In genomic region chrX:155889328-155889727, GRCh38 we compare ENCODE assay signal across 17 cellular contexts.
"Had no signal": no experiment of that assay in that cellular context is flagged by ENCODE, and none has a peak within 500 bp of the region (broad histone marks: within the 10 kb centered on the region; RNA-seq: fewer than 3 reads in every experiment).

No MANE protein-coding gene starts in this region.

- H3K9ac ChIP-seq: neural progenitor cell had no signal

- H3K4me2 ChIP-seq: neural progenitor cell had no signal

- H3K4me1 ChIP-seq: gastroesophageal sphincter, neural progenitor cell, pancreas had no signal

- H3K27ac ChIP-seq: esophagus squamous epithelium, gastroesophageal sphincter, neural progenitor cell, pancreas had no signal

- H3K36me3 ChIP-seq: neural progenitor cell, pancreas had no signal

- DNase-seq: effector memory CD4-positive, alpha-beta T cell; esophagus squamous epithelium; foreskin fibroblast; glutamatergic neuron; mammary epithelial cell; mucosa of descending colon; natural killer cell; nucleus accumbens; pancreas; right cardiac atrium; small intestine; stimulated activated CD4-positive, alpha-beta T cell treated with anti-CD3 and anti-CD28 coated beads, Interleukin-2, amount 100 ng/mL, for 48 hours; stimulated activated naive CD4-positive, alpha-beta T cell treated with Interleukin-2 at 50 U/mL for 16 hours; trophoblast cell had no signal

- ATAC-seq: gastroesophageal sphincter, mucosa of descending colon, natural killer cell, pancreas, right cardiac atrium had no signal

- H3K9me3 ChIP-seq: esophagus squamous epithelium, gastroesophageal sphincter, mucosa of descending colon, pancreas had no signal

- H3K4me3 ChIP-seq: esophagus squamous epithelium, gastroesophageal sphincter, mucosa of descending colon, neural progenitor cell, pancreas had no signal

- H2AFZ ChIP-seq: neural progenitor cell had no signal

- FAIRE-seq: endometrium had no signal

- H3K27me3 ChIP-seq: esophagus squamous epithelium, gastroesophageal sphincter, neural progenitor cell, pancreas had no signal
